28 cellular contexts compared by ENCODE assay signal in the genomic region with DNA sequence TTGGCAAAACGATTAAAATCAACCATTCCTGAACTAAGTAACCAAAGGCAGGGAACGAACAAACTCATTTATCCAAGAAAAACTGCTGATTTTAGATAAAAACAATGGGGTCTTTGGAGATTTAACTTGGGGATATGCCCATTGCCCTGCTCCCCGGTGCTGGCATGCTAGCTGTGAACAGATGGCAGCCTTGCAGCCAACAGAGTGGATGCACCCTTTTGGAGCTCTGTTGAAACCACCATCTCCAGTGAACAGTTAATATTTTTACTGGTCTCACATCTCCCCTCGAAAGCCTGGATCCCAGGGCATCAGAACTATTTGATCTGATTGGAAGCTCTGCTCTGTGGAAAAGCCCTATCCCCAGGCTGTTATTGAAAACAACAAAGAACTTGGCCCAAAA.
"Had no signal": no experiment of that assay in that cellular context is flagged by ENCODE, and none has a peak within 500 bp of the region (broad histone marks: within the 10 kb centered on the region; RNA-seq: fewer than 3 reads in every experiment).

No MANE protein-coding gene starts in this region.

- ATAC-seq: left colon; left lung; lower lobe of right lung; natural killer cell; right cardiac atrium; sciatic nerve; stimulated activated memory B cell treated with anti-CD40 and anti-IgM and Interleukin-4, amounts not matched to agents 10 μg/mL and 1 μg/mL and 100 μg/mL, for 72 hours; stimulated activated naive CD8-positive, alpha-beta T cell treated with anti-CD3 and anti-CD28 coated beads, Interleukin-15, amount 100 ng/mL, for 72 hours had no signal

- H3K9me3 ChIP-seq: neutrophil, ovary, prostate gland had no signal

- H3K27ac ChIP-seq: left lung, lower lobe of right lung, neural progenitor cell, neutrophil, ovary, prostate gland, skin epidermis, tibial nerve, uterus had no signal

- H3K36me3 ChIP-seq: left lung, lower lobe of right lung, neural progenitor cell, neutrophil, ovary, prostate gland, tibial nerve, uterus had no signal

- H3K4me1 ChIP-seq: lower lobe of right lung, neural progenitor cell, prostate gland, uterus had no signal

- H3K9me3 Mint-ChIP-seq: natural killer cell had no signal

- H3K4me2 ChIP-seq: neural progenitor cell had no signal

- H3K4me3 Mint-ChIP-seq: immature natural killer cell; naive B cell; natural killer cell; nephron progenitor cell; neural progenitor cell; stimulated activated memory B cell treated with anti-CD40 and anti-IgM and Interleukin-4, amounts not matched to agents 10 μg/mL and 1 μg/mL and 100 μg/mL, for 72 hours; stimulated activated naive CD8-positive, alpha-beta T cell treated with anti-CD3 and anti-CD28 coated beads, Interleukin-15, amount 100 ng/mL, for 72 hours; type B pancreatic cell had no signal

- H3K27me3 Mint-ChIP-seq: stimulated activated naive CD8-positive, alpha-beta T cell treated with anti-CD3 and anti-CD28 coated beads, Interleukin-15, amount 100 ng/mL, for 72 hours; type B pancreatic cell had no signal

- H2AFZ ChIP-seq: neural progenitor cell had no signal

- H3K4me1 Mint-ChIP-seq: immature natural killer cell; naive B cell; natural killer cell; nephron progenitor cell; neural progenitor cell; stimulated activated memory B cell treated with anti-CD40 and anti-IgM and Interleukin-4, amounts not matched to agents 10 μg/mL and 1 μg/mL and 100 μg/mL, for 72 hours; stimulated activated naive CD8-positive, alpha-beta T cell treated with anti-CD3 and anti-CD28 coated beads, Interleukin-15, amount 100 ng/mL, for 72 hours had no signal

- H3K27ac Mint-ChIP-seq: immature natural killer cell; naive B cell; natural killer cell; nephron progenitor cell; neural progenitor cell; stimulated activated memory B cell treated with anti-CD40 and anti-IgM and Interleukin-4, amounts not matched to agents 10 μg/mL and 1 μg/mL and 100 μg/mL, for 72 hours; stimulated activated naive CD8-positive, alpha-beta T cell treated with anti-CD3 and anti-CD28 coated beads, Interleukin-15, amount 100 ng/mL, for 72 hours; type B pancreatic cell had no signal

- H3K4me3 ChIP-seq: left lung, lower lobe of right lung, neural progenitor cell, ovary, prostate gland, skin epidermis, tibial nerve, uterus had no signal

- H3K36me3 Mint-ChIP-seq: immature natural killer cell, naive B cell, natural killer cell, neural progenitor cell, type B pancreatic cell had no signal

- DNase-seq: hypothalamus; immature natural killer cell; kidney; left colon; left lung; lower lobe of right lung; mammary epithelial cell; mesenchymal stem cell; naive B cell; natural killer cell; nephron progenitor cell; ovary; retina; right cardiac atrium; stimulated activated CD4-positive, alpha-beta T cell treated with anti-CD3 and anti-CD28 coated beads, Interleukin-12 subunit alpha, Interleukin-12 subunit beta, amount 100 ng/mL, for 4 hours; stimulated activated CD4-positive, alpha-beta T cell treated with anti-CD3 and anti-CD28 coated beads, Interleukin-4, amount 100 ng/mL, for 4 hours; stimulated activated CD8-positive, alpha-beta memory T cell treated with anti-CD3 and anti-CD28 coated beads, Interleukin-4, amount 100 ng/mL, for 48 hours; stimulated activated naive CD4-positive, alpha-beta T cell treated with Interleukin-2 at 50 U/mL for 16 hours; stimulated activated naive CD8-positive, alpha-beta T cell treated with anti-CD3 and anti-CD28 coated beads, Interleukin-15, amount 100 ng/mL, for 72 hours; uterus had no signal
